10 cellular contexts compared by ENCODE assay signal in genomic region chr7:116356333-116356965, GRCh38.
DNase-seq lines count a peak whose midpoint lies in the region; ATAC-seq, FAIRE-seq and TF ChIP-seq lines count a peak whose summit lies in the region.
"Had no signal": no experiment of that assay in that cellular context is flagged by ENCODE, and none has a peak within 500 bp of the region (broad histone marks: within the 10 kb centered on the region; RNA-seq: fewer than 3 reads in every experiment).

No MANE protein-coding gene starts in this region.

- intact Hi-C loops in psoas muscle (cut with DNase I): no loop called here

- CTCF ChIA-PET in A549 (lab: Yijun Ruan, JAX): interaction anchor here (0.7 to 1.2 kb wide), 3 partner anchors 96 to 170 kb away, joined by 3 to 4 read pairs (median 3); no protein-coding TSS in a partner anchor

- POLR2A ChIA-PET in A549 (lab: Yijun Ruan, JAX): no interaction called here

- H3K9me3 ChIP-seq in A549 (peaks cover 6% of the 10 kb centered on the region; the same call in 2 of the 3 replicates), cardiac muscle cell (ENCODE audit: low read depth) (no peaks in the 10 kb centered on the region), psoas muscle (no peaks in the 10 kb centered on the region)
- H3K9me3 ChIP-seq: tibial nerve had no signal

- TF ChIP-seq RAD21 in A549 (conservative IDR thresholded peaks at IDR 0.05 in 1 of 2, IDR thresholded peaks at IDR 0.05 in 1 of 2): no peak

- ATAC-seq in A549 (no peak), psoas muscle (no peak), HG03521 (IDR thresholded peaks at IDR 0.05; ENCODE audit: unreplicated experiment) (no peak)

- FAIRE-seq in A549 (lab: Jason Lieb, UNC): no peak

- H3K27me3 ChIP-seq in cardiac muscle cell: no peaks in the 10 kb centered on the region
- no peaks in the 10 kb centered on the region for H3K27me3 ChIP-seq in psoas muscle (ENCODE audit: insufficient read depth in 3 of 3, low read length in 2 of 3)
- H3K27me3 ChIP-seq: dorsolateral prefrontal cortex, tibial nerve had no signal

- no peak overlapping the region for H3K4me3 ChIP-seq in A549
- no peak overlapping the region for H3K4me3 ChIP-seq in cardiac muscle cell
- H3K4me3 ChIP-seq in psoas muscle: no peak overlapping the region
- H3K4me3 ChIP-seq: dorsolateral prefrontal cortex, tibial nerve had no signal

- TF ChIP-seq POLR2A in A549 (IDR thresholded peaks at IDR 0.05; ENCODE audit: low read length): no peak

- H3K4me2 ChIP-seq in A549: peak overlapping the region; percentile 81

- H3K36me3 ChIP-seq in cardiac muscle cell (no peaks in the 10 kb centered on the region), psoas muscle (ENCODE audit: insufficient read depth in 1 of 2, low read depth in 1 of 2) (no peaks in the 10 kb centered on the region)
- H3K36me3 ChIP-seq: tibial nerve had no signal

- no peak for TF ChIP-seq EP300 in A549 (IDR thresholded peaks at IDR 0.05)

- in situ Hi-C loops in SK-MEL-5 (cut with HindIII; ENCODE audit: low pct_unique_long_range_greater_than_20kb, low sequenced_read_pairs): no loop called here

- WGBS in A549 (ENCODE audit: missing lambda C conversion rate): 92% methylated on average over 1 of the region's 1 CpG
- 82 to 89% (median 87%) methylated on average over 1 of the region's 1 CpG for WGBS in psoas muscle, 3 donors

- DNase-seq in A549 (ENCODE audit: low read depth in 1 of 2, low spot score in 1 of 2) (no peak), SK-MEL-5 (ENCODE audit: low read depth, low spot score) (peak; percentile 51), cardiac muscle cell (ENCODE audit: low read depth in 1 of 2, low spot score in 1 of 2) (peak in 1 of 2 donors; percentile 5), psoas muscle (no peak), NCI-H2081 treated with DMSO at 0.1 percent for 48 hours (lab: John Stamatoyannopoulos, UW) (no peak), middle frontal gyrus (ENCODE audit: extremely low spot score, low spot score) (no peak)
- no peak for DNase-seq in stimulated activated CD4-positive, alpha-beta T cell treated with anti-CD3 and anti-CD28 coated beads, Interleukin-12 subunit alpha, Interleukin-12 subunit beta, amount 100 ng/mL, for 4 hours
- DNase-seq: dorsolateral prefrontal cortex had no signal

- H3K27ac ChIP-seq in A549 (peak overlapping the region; percentile 84 to 91), cardiac muscle cell (peak overlapping the region; percentile 46), psoas muscle (peak overlapping the region; percentile 75)

- TF ChIP-seq CTCF in A549 (IDR thresholded peaks at IDR 0.05) (no peak), cardiac muscle cell (IDR thresholded peaks at IDR 0.05; ENCODE audit: low read depth, low read length) (no peak), psoas muscle (IDR thresholded peaks at IDR 0.05) (no peak)

- peaks cover 52% of the 10 kb centered on the region for H3K4me1 ChIP-seq in A549
- H3K4me1 ChIP-seq in cardiac muscle cell (ENCODE audit: low read depth): peaks cover 35% of the 10 kb centered on the region
- H3K4me1 ChIP-seq in psoas muscle: peaks cover 28% of the 10 kb centered on the region

TF ChIP-seq in A549, 52 proteins besides CTCF, POLR2A, EP300 and RAD21:
- TF ChIP-seq REST (IDR thresholded peaks at IDR 0.05) (no peak), RFX5 (IDR thresholded peaks at IDR 0.05) (no peak), E2F6 (IDR thresholded peaks at IDR 0.05; ENCODE audit: borderline replicate concordance, low read depth) (no peak), CEBPB (IDR thresholded peaks at IDR 0.05) (no peak), USF2 (IDR thresholded peaks at IDR 0.05) (no peak), SMC3 (IDR thresholded peaks at IDR 0.05) (no peak), PHF8 (IDR thresholded peaks at IDR 0.05; ENCODE audit: borderline replicate concordance, low read depth) (no peak), BHLHE40 (IDR thresholded peaks at IDR 0.05; ENCODE audit: low read depth, low read length) (no peak), KDM5A (IDR thresholded peaks at IDR 0.05) (no peak), EHF (CRISPR knock-in tag; IDR thresholded peaks at IDR 0.05) (no peak), HOXB5 (CRISPR knock-in tag; IDR thresholded peaks at IDR 0.05) (no peak), MAX (IDR thresholded peaks at IDR 0.05) (no peak), TFCP2L1 (CRISPR knock-in tag; IDR thresholded peaks at IDR 0.05) (no peak)
TF ChIP-seq in A549: peak in this region for 0.
